Comparison of ENCODE assay signal across 1 cellular context in genomic region chrX:16804923-16805464, GRCh38.
A peak's percentile ranks its signal among the peaks of the same experiment; 100 is the strongest.
TF ChIP-seq lines count a peak whose summit lies in the region.

No MANE protein-coding gene starts in this region.

TF ChIP-seq in K562, 482 proteins besides CTCF, POLR2A, EP300 and RAD21 (continued from another document):
- peak; percentile 21; the same call in 1 of the 2 replicates for TF ChIP-seq VEZF1 (CRISPR knock-in tag; IDR thresholded peaks at IDR 0.05)
- no peak for TF ChIP-seq ZNF655 (CRISPR knock-in tag; IDR thresholded peaks at IDR 0.05)
- no peak for TF ChIP-seq ZBTB2 (IDR thresholded peaks at IDR 0.05)
- TF ChIP-seq MEF2A (IDR thresholded peaks at IDR 0.05; ENCODE audit: control insufficient read depth, low read depth, low read length): peak; percentile 46; the same call in 1 of the 2 replicates
